ENCODE assay signal across 30 cellular contexts in genomic region chr5:109653042-109653441, GRCh38.
"Had no signal": no experiment of that assay in that cellular context is flagged by ENCODE, and none has a peak within 500 bp of the region (broad histone marks: within the 10 kb centered on the region; RNA-seq: fewer than 3 reads in every experiment).

No MANE protein-coding gene starts in this region.

- H3K27me3 ChIP-seq: ascending aorta, brain microvascular endothelial cell, heart right ventricle had no signal

- H3K36me3 Mint-ChIP-seq: activated CD4-positive, alpha-beta memory T cell treated with anti-CD3 and anti-CD28 coated beads for 36 hours; activated CD8-positive, alpha-beta memory T cell treated with anti-CD3 and anti-CD28 coated beads, Interleukin-2, amount 10 ng/mL, durations not matched to agents 7 days and 5 days; activated naive CD4-positive, alpha-beta T cell treated with anti-CD3 and anti-CD28 coated beads, Interleukin-2, amount 10 ng/mL, durations not matched to agents 7 days and 5 days; activated naive CD4-positive, alpha-beta T cell treated with anti-CD3 and anti-CD28 coated beads, Interleukin-2, amount 50 U/mL, for 72 hours; activated naive CD8-positive, alpha-beta T cell treated with anti-CD3 and anti-CD28 coated beads, Interleukin-2, amount 10 ng/mL, durations not matched to agents 7 days and 5 days had no signal

- H3K9me3 Mint-ChIP-seq: activated CD4-positive, alpha-beta memory T cell treated with anti-CD3 and anti-CD28 coated beads for 36 hours; activated CD4-positive, alpha-beta T cell treated with anti-CD3 and anti-CD28 coated beads, Interleukin-2, amount 10 ng/mL, durations not matched to agents 24 days and 14 days; activated naive CD4-positive, alpha-beta T cell treated with anti-CD3 and anti-CD28 coated beads, Interleukin-2, amount 10 ng/mL, durations not matched to agents 7 days and 5 days; activated naive CD4-positive, alpha-beta T cell treated with anti-CD3 and anti-CD28 coated beads, Interleukin-2, amount 50 U/mL, for 72 hours; activated naive CD8-positive, alpha-beta T cell treated with anti-CD3 and anti-CD28 coated beads, Interleukin-2, amount 10 ng/mL, durations not matched to agents 7 days and 5 days; activated T-helper 1 cell treated with anti-CD3 and anti-CD28 coated beads, Interleukin-12 subunit alpha, Interleukin-12 subunit beta, Interleukin-2, Interleukin-4 antibody, amounts not matched to agents 30 ng/mL and 10 ng/mL and 1 ng/mL, durations not matched to agents 14 hours and 24 hours and 36 hours; endodermal cell; T-helper 2 cell treated with Interferon-gamma antibody and Interleukin-4, amounts not matched to agents 5 μg/mL and 100 μg/mL, for 36 hours had no signal

- ATAC-seq: activated CD4-positive, alpha-beta T cell treated with anti-CD3 and anti-CD28 coated beads for 36 hours; activated CD8-positive, alpha-beta memory T cell treated with anti-CD3 and anti-CD28 coated beads, Interleukin-2, amount 10 ng/mL, durations not matched to agents 7 days and 5 days; activated CD8-positive, alpha-beta T cell treated with anti-CD3 and anti-CD28 coated beads, Interleukin-2, amount 10 ng/mL, durations not matched to agents 7 days and 5 days; activated naive CD4-positive, alpha-beta T cell treated with anti-CD3 and anti-CD28 coated beads, Interleukin-2, amount 50 U/mL, for 72 hours; esophagus mucosa; heart right ventricle; T-helper 17 cell had no signal

- H3K9me3 ChIP-seq: ascending aorta, heart right ventricle had no signal

- H3K27ac Mint-ChIP-seq: activated CD4-positive, alpha-beta memory T cell treated with anti-CD3 and anti-CD28 coated beads for 36 hours; activated CD4-positive, alpha-beta T cell treated with anti-CD3 and anti-CD28 coated beads for 36 hours; activated CD4-positive, alpha-beta T cell treated with anti-CD3 and anti-CD28 coated beads, Interleukin-2, amount 10 ng/mL, durations not matched to agents 24 days and 14 days; activated CD8-positive, alpha-beta memory T cell treated with anti-CD3 and anti-CD28 coated beads, Interleukin-2, amount 10 ng/mL, durations not matched to agents 7 days and 5 days; activated CD8-positive, alpha-beta T cell treated with anti-CD3 and anti-CD28 coated beads, Interleukin-2, amount 10 ng/mL, durations not matched to agents 7 days and 5 days; activated naive CD4-positive, alpha-beta T cell treated with anti-CD3 and anti-CD28 coated beads, Interleukin-2, amount 10 ng/mL, durations not matched to agents 7 days and 5 days; activated naive CD4-positive, alpha-beta T cell treated with anti-CD3 and anti-CD28 coated beads, Interleukin-2, amount 50 U/mL, for 72 hours; activated naive CD8-positive, alpha-beta T cell treated with anti-CD3 and anti-CD28 coated beads, Interleukin-2, amount 10 ng/mL, durations not matched to agents 7 days and 5 days; activated T-helper 1 cell treated with anti-CD3 and anti-CD28 coated beads, Interleukin-12 subunit alpha, Interleukin-12 subunit beta, Interleukin-2, Interleukin-4 antibody, amounts not matched to agents 30 ng/mL and 10 ng/mL and 1 ng/mL, durations not matched to agents 14 hours and 24 hours and 36 hours; endodermal cell; T-helper 17 cell; T-helper 2 cell treated with Interferon-gamma antibody and Interleukin-4, amounts not matched to agents 5 μg/mL and 100 μg/mL, for 36 hours had no signal

- FAIRE-seq: colon, frontal cortex had no signal

- H3K27ac ChIP-seq: ascending aorta, brain microvascular endothelial cell, heart right ventricle had no signal

- DNase-seq: activated CD4-positive, alpha-beta memory T cell treated with anti-CD3 and anti-CD28 coated beads for 36 hours; activated CD4-positive, alpha-beta T cell treated with anti-CD3 and anti-CD28 coated beads for 36 hours; activated CD4-positive, alpha-beta T cell treated with anti-CD3 and anti-CD28 coated beads, Interleukin-2, amount 10 ng/mL, durations not matched to agents 24 days and 14 days; activated CD4-positive, CD25-positive, alpha-beta regulatory T cell; activated CD4-positive, CD25-positive, alpha-beta regulatory T cell treated with anti-CD3 and anti-CD28 coated beads, Interleukin-2, amount 50 U/mL, for 72 hours; activated CD8-positive, alpha-beta memory T cell treated with anti-CD3 and anti-CD28 coated beads, Interleukin-2, amount 10 ng/mL, durations not matched to agents 7 days and 5 days; activated CD8-positive, alpha-beta memory T cell treated with anti-CD3 and anti-CD28 coated beads, Interleukin-2, amount 50 U/mL, for 4 hours; activated CD8-positive, alpha-beta T cell treated with anti-CD3 and anti-CD28 coated beads, Interleukin-2, amount 10 ng/mL, durations not matched to agents 7 days and 5 days; activated gamma-delta T cell; activated naive CD4-positive, alpha-beta T cell; activated naive CD4-positive, alpha-beta T cell treated with anti-CD3 and anti-CD28 coated beads, Interleukin-2, amount 10 ng/mL, durations not matched to agents 7 days and 5 days; activated naive CD8-positive, alpha-beta T cell treated with anti-CD3 and anti-CD28 coated beads, Interleukin-2, amount 10 ng/mL, durations not matched to agents 7 days and 5 days; activated T-cell treated with anti-CD3 and anti-CD28 coated beads, Interleukin-2, amount 50 U/mL, for 1 hour; activated T-cell treated with anti-CD3 and anti-CD28 coated beads, Interleukin-2, amount 50 U/mL, for 48 hours; brain microvascular endothelial cell; caudate nucleus; effector memory CD4-positive, alpha-beta T cell; endodermal cell; foreskin fibroblast; heart right ventricle; T-helper 1 cell; T-helper 17 cell; T1000 had no signal

- H3K36me3 ChIP-seq: ascending aorta, brain microvascular endothelial cell, heart right ventricle had no signal

- H3K27me3 Mint-ChIP-seq: activated CD4-positive, alpha-beta memory T cell treated with anti-CD3 and anti-CD28 coated beads for 36 hours; activated CD4-positive, alpha-beta T cell treated with anti-CD3 and anti-CD28 coated beads, Interleukin-2, amount 10 ng/mL, durations not matched to agents 24 days and 14 days; activated CD8-positive, alpha-beta memory T cell treated with anti-CD3 and anti-CD28 coated beads, Interleukin-2, amount 10 ng/mL, durations not matched to agents 7 days and 5 days; T-helper 17 cell had no signal

- H3K4me3 ChIP-seq: ascending aorta, heart right ventricle had no signal

- H3K4me3 Mint-ChIP-seq: activated CD4-positive, alpha-beta memory T cell treated with anti-CD3 and anti-CD28 coated beads for 36 hours; activated CD4-positive, alpha-beta T cell treated with anti-CD3 and anti-CD28 coated beads for 36 hours; activated CD4-positive, alpha-beta T cell treated with anti-CD3 and anti-CD28 coated beads, Interleukin-2, amount 10 ng/mL, durations not matched to agents 24 days and 14 days; activated CD8-positive, alpha-beta memory T cell treated with anti-CD3 and anti-CD28 coated beads, Interleukin-2, amount 10 ng/mL, durations not matched to agents 7 days and 5 days; activated CD8-positive, alpha-beta T cell treated with anti-CD3 and anti-CD28 coated beads, Interleukin-2, amount 10 ng/mL, durations not matched to agents 7 days and 5 days; activated naive CD4-positive, alpha-beta T cell treated with anti-CD3 and anti-CD28 coated beads, Interleukin-2, amount 10 ng/mL, durations not matched to agents 7 days and 5 days; activated naive CD8-positive, alpha-beta T cell treated with anti-CD3 and anti-CD28 coated beads, Interleukin-2, amount 10 ng/mL, durations not matched to agents 7 days and 5 days; activated T-helper 1 cell treated with anti-CD3 and anti-CD28 coated beads, Interleukin-12 subunit alpha, Interleukin-12 subunit beta, Interleukin-2, Interleukin-4 antibody, amounts not matched to agents 30 ng/mL and 10 ng/mL and 1 ng/mL, durations not matched to agents 14 hours and 24 hours and 36 hours; endodermal cell; T-helper 17 cell; T-helper 2 cell treated with Interferon-gamma antibody and Interleukin-4, amounts not matched to agents 5 μg/mL and 100 μg/mL, for 36 hours had no signal
